ENCODE assay signal across 9 cellular contexts in genomic region chr5:130109152-130109551, GRCh38.
DNase-seq lines count a peak whose midpoint lies in the region; ATAC-seq and TF ChIP-seq lines count a peak whose summit lies in the region.
"Had no signal": no experiment of that assay in that cellular context is flagged by ENCODE, and none has a peak within 500 bp of the region (broad histone marks: within the 10 kb centered on the region; RNA-seq: fewer than 3 reads in every experiment).

No MANE protein-coding gene starts in this region.

- H3K27me3 Mint-ChIP-seq in stimulated activated naive CD8-positive, alpha-beta T cell treated with anti-CD3 and anti-CD28 coated beads, Interleukin-15, amount 100 ng/mL, for 72 hours = no peaks in the 10 kb centered on the region

- no peak overlapping the region for H2BK15ac ChIP-seq in mesenchymal stem cell (ENCODE audit: low read depth, poor library complexity, severe bottlenecking)

- no peak overlapping the region for H2BK12ac ChIP-seq in mesenchymal stem cell (ENCODE audit: low read length in 2 of 2)

- 83 to 93% methylated on average over 1 of the region's 1 CpG for WGBS in GM23248 (ENCODE audit: low coverage in 1 of 2, low lambda C conversion rate in 2 of 2, missing lambda C conversion rate in 2 of 2), 2 experiments
- WGBS in mesenchymal stem cell = no CpG with 5 or more reads among the region's 1 CpG

- H3K9me3 Mint-ChIP-seq in stimulated activated naive CD8-positive, alpha-beta T cell treated with anti-CD3 and anti-CD28 coated beads, Interleukin-15, amount 100 ng/mL, for 72 hours = no peaks in the 10 kb centered on the region
- H3K9me3 Mint-ChIP-seq: CD8-positive, alpha-beta memory T cell had no signal

- H3K14ac ChIP-seq in mesenchymal stem cell (ENCODE audit: low read length in 2 of 2) = no peak overlapping the region

- H3F3A ChIP-seq in GM23248 (ENCODE audit: insufficient read depth) = peaks cover 11% of the 10 kb centered on the region; the same call in 1 of the 2 replicates

- H3K18ac ChIP-seq in mesenchymal stem cell (ENCODE audit: low read depth in 1 of 2, low read length in 2 of 2) = no peak overlapping the region

- H4K20me1 ChIP-seq in GM23248 (ENCODE audit: insufficient read depth) = no peaks in the 10 kb centered on the region

- H2BK5ac ChIP-seq in mesenchymal stem cell (ENCODE audit: low read depth, low read length, poor library complexity, severe bottlenecking) = no peak overlapping the region

- peak; percentile 2 for DNase-seq in NCI-H146 treated with DMSO at 0.1 percent for 48 hours (lab: John Stamatoyannopoulos, UW; ENCODE audit: unreplicated experiment)
- no peak for DNase-seq in NCI-H146 (lab: John Stamatoyannopoulos, UW)
- peak; percentile 59 for DNase-seq in GM23248
- DNase-seq in M059J (ENCODE audit: low read depth) = peak; percentile 6
- DNase-seq in brain microvascular endothelial cell = no peak
- DNase-seq in mesenchymal stem cell = peak; percentile 47
- DNase-seq in inferior parietal cortex (ENCODE audit: extremely low spot score) = no peak
- no peak for DNase-seq in stimulated activated naive CD8-positive, alpha-beta T cell treated with anti-CD3 and anti-CD28 coated beads, Interleukin-15, amount 100 ng/mL, for 72 hours

- H3K4me3 Mint-ChIP-seq in stimulated activated naive CD8-positive, alpha-beta T cell treated with anti-CD3 and anti-CD28 coated beads, Interleukin-15, amount 100 ng/mL, for 72 hours = no peak overlapping the region
- H3K4me3 Mint-ChIP-seq: CD8-positive, alpha-beta memory T cell had no signal

- peak; percentile 53 for TF ChIP-seq CTCF in brain microvascular endothelial cell (IDR thresholded peaks at IDR 0.05; ENCODE audit: low read depth, low read length, missing control alignments)

- H3K4ac ChIP-seq in mesenchymal stem cell (ENCODE audit: low read depth in 1 of 2, low read length in 2 of 2) = no peak overlapping the region

- H3K79me2 ChIP-seq in GM23248 (ENCODE audit: insufficient read depth) = no peaks in the 10 kb centered on the region

- ATAC-seq in stimulated activated naive CD8-positive, alpha-beta T cell treated with anti-CD3 and anti-CD28 coated beads, Interleukin-15, amount 100 ng/mL, for 72 hours = no peak

- H3K79me1 ChIP-seq in mesenchymal stem cell (replicated peaks; ENCODE audit: low read length, poor library complexity, severe bottlenecking) = no peaks in the 10 kb centered on the region

- no peaks in the 10 kb centered on the region for H3K4me1 Mint-ChIP-seq in stimulated activated naive CD8-positive, alpha-beta T cell treated with anti-CD3 and anti-CD28 coated beads, Interleukin-15, amount 100 ng/mL, for 72 hours
- H3K4me1 Mint-ChIP-seq: CD8-positive, alpha-beta memory T cell had no signal

- H3K23ac ChIP-seq in mesenchymal stem cell (ENCODE audit: low read length in 2 of 2) = no peak overlapping the region

- H3K27me3 ChIP-seq in GM23248 (replicated peaks; ENCODE audit: insufficient read depth) = no peaks in the 10 kb centered on the region
- no peaks in the 10 kb centered on the region for H3K27me3 ChIP-seq in brain microvascular endothelial cell (replicated peaks)
- no peaks in the 10 kb centered on the region for H3K27me3 ChIP-seq in mesenchymal stem cell (ENCODE audit: control insufficient read depth in 1 of 2, insufficient read depth in 1 of 2, low read length in 2 of 2)

- H3K9ac ChIP-seq in GM23248 (no peak overlapping the region), mesenchymal stem cell (ENCODE audit: low read length) (no peak overlapping the region)

- no peak overlapping the region for H4K8ac ChIP-seq in mesenchymal stem cell (ENCODE audit: low read length)

- no peak overlapping the region for H4K91ac ChIP-seq in mesenchymal stem cell (ENCODE audit: low read length)

- H3K27ac Mint-ChIP-seq in stimulated activated naive CD8-positive, alpha-beta T cell treated with anti-CD3 and anti-CD28 coated beads, Interleukin-15, amount 100 ng/mL, for 72 hours = no peak overlapping the region
- H3K27ac Mint-ChIP-seq: CD8-positive, alpha-beta memory T cell had no signal

- peaks cover 11% of the 10 kb centered on the region; the same call in 1 of the 2 replicates for H3K4me1 ChIP-seq in GM23248 (ENCODE audit: insufficient read depth)
- no peaks in the 10 kb centered on the region for H3K4me1 ChIP-seq in mesenchymal stem cell (ENCODE audit: control insufficient read depth, insufficient read depth, low read depth, low read length)

- no peak overlapping the region for H2BK120ac ChIP-seq in mesenchymal stem cell (ENCODE audit: low read depth, low read length)

- H3K4me3 ChIP-seq in GM23248 (no peak overlapping the region), brain microvascular endothelial cell (ENCODE audit: low read depth, low read length) (no peak overlapping the region), mesenchymal stem cell (ENCODE audit: insufficient read depth in 1 of 2, low read depth in 1 of 2, low read length in 2 of 2) (no peak overlapping the region)

- H3K4me2 ChIP-seq in GM23248 (ENCODE audit: unreplicated experiment) (no peak overlapping the region), mesenchymal stem cell (ENCODE audit: low read length, poor library complexity, severe bottlenecking) (no peak overlapping the region)

- no peak overlapping the region for H3K27ac ChIP-seq in GM23248
- no peak overlapping the region for H3K27ac ChIP-seq in brain microvascular endothelial cell
- H3K27ac ChIP-seq in mesenchymal stem cell (ENCODE audit: low read length, poor library complexity, severe bottlenecking) = no peak overlapping the region

- H2AK5ac ChIP-seq in mesenchymal stem cell (ENCODE audit: low read length, severe bottlenecking) = no peak overlapping the region

- H2AFZ ChIP-seq in GM23248 (no peak overlapping the region; the same call in 1 of the 2 replicates), mesenchymal stem cell (ENCODE audit: low read depth, low read length) (no peak overlapping the region)

- H3K36me3 ChIP-seq in GM23248 (ENCODE audit: low read depth) = no peaks in the 10 kb centered on the region
- no peaks in the 10 kb centered on the region for H3K36me3 ChIP-seq in brain microvascular endothelial cell (replicated peaks)
- no peaks in the 10 kb centered on the region for H3K36me3 ChIP-seq in mesenchymal stem cell (ENCODE audit: control insufficient read depth in 1 of 2, insufficient read depth in 2 of 2, low read depth in 1 of 2, low read length in 2 of 2)

- H3K9me3 ChIP-seq in GM23248 (ENCODE audit: low read depth) = no peaks in the 10 kb centered on the region
- no peaks in the 10 kb centered on the region for H3K9me3 ChIP-seq in mesenchymal stem cell (ENCODE audit: control insufficient read depth, low read length)

- H3K9me2 ChIP-seq in GM23248 (ENCODE audit: insufficient read depth) = no peaks in the 10 kb centered on the region

- in situ Hi-C loops in GM23248 (cut with MboI) = no loop called here
- in situ Hi-C loops in brain microvascular endothelial cell (cut with HindIII; ENCODE audit: low pct_ligation_motif_present, low sequenced_read_pairs) = no loop called here

Comparison
In these comparisons a context has a peak if more than half of its experiments do, and no peak if none do; other contexts are left out.
1. DNase-seq: peak in NCI-H146 treated with DMSO at 0.1 percent for 48 hours (single experiment), GM23248 (single experiment), M059J (single experiment) and mesenchymal stem cell (single experiment); none in NCI-H146 (single experiment), brain microvascular endothelial cell (single experiment), inferior parietal cortex (single experiment) and stimulated activated naive CD8-positive, alpha-beta T cell treated with anti-CD3 and anti-CD28 coated beads, Interleukin-15, amount 100 ng/mL, for 72 hours (0 of 2).